ENCODE assay signal across 9 cellular contexts in genomic region chr14:72518809-72519377, GRCh38.
DNase-seq lines count a peak whose midpoint lies in the region; ATAC-seq, FAIRE-seq and TF ChIP-seq lines count a peak whose summit lies in the region.
"Had no signal": no experiment of that assay in that cellular context is flagged by ENCODE, and none has a peak within 500 bp of the region (broad histone marks: within the 10 kb centered on the region; RNA-seq: fewer than 3 reads in every experiment).

No MANE protein-coding gene starts in this region.

- TF ChIP-seq EP300 in HepG2 (IDR thresholded peaks at IDR 0.05; ENCODE audit: low read depth in 2 of 2, low read length in 2 of 2) (no peak), HepG2 (CRISPR knock-in tag; IDR thresholded peaks at IDR 0.05; ENCODE audit: borderline replicate concordance) (no peak)

- in situ Hi-C loops in HepG2 (cut with HindIII; ENCODE audit: extremely low pct_ligation_motif_present, low pct_unique_long_range_greater_than_20kb) = loop anchor here (5.0 kb wide), 1 partner anchor 378 kb away; no protein-coding TSS in a partner anchor

- no peak for TF ChIP-seq RAD21 in HepG2 (CRISPR knock-in tag; IDR thresholded peaks at IDR 0.05)

- H3K79me2 ChIP-seq in OCI-LY1 (ENCODE audit: insufficient read depth, low read length) = no peaks in the 10 kb centered on the region
- no peaks in the 10 kb centered on the region for H3K79me2 ChIP-seq in HepG2 (ENCODE audit: insufficient read depth, low read length)

- H3K4me2 ChIP-seq in OCI-LY1 (ENCODE audit: low read length) (peak overlapping the region; percentile 52; the same call in 1 of the 2 replicates), HepG2 (ENCODE audit: low read depth, low read length) (no peak overlapping the region)

- no peak overlapping the region for H2AFZ ChIP-seq in OCI-LY1 (ENCODE audit: low read length)
- H2AFZ ChIP-seq in HepG2 (ENCODE audit: low read length) = no peak overlapping the region

- H3K4me1 Mint-ChIP-seq in central memory CD8-positive, alpha-beta T cell = peaks cover 59% of the 10 kb centered on the region

- peak overlapping the region; percentile 5 for H3K4me3 ChIP-seq in OCI-LY1 (ENCODE audit: low read depth, low read length, poor library complexity, severe bottlenecking)
- no peak overlapping the region for H3K4me3 ChIP-seq in HepG2 (replicated peaks in 1 of 3; ENCODE audit: insufficient read depth in 1 of 3, low read depth in 2 of 3, low read length in 3 of 3)
- no peak overlapping the region for H3K4me3 ChIP-seq in lower leg skin (ENCODE audit: low read depth, poor library complexity, severe bottlenecking)

- peak overlapping the region; percentile 14 for H3K27ac Mint-ChIP-seq in central memory CD8-positive, alpha-beta T cell (ENCODE audit: low read depth)
- H3K27ac Mint-ChIP-seq: dendritic cell treated with granulocyte-macrophage colony-stimulating factor and Interleukin-4, amounts not matched to agents 40 ng/mL and 50 ng/mL, for 4 days had no signal

- peak overlapping the region; percentile 33 for H3K4me3 Mint-ChIP-seq in central memory CD8-positive, alpha-beta T cell
- H3K4me3 Mint-ChIP-seq: dendritic cell treated with granulocyte-macrophage colony-stimulating factor and Interleukin-4, amounts not matched to agents 40 ng/mL and 50 ng/mL, for 4 days had no signal

- H3K9me3 Mint-ChIP-seq in central memory CD8-positive, alpha-beta T cell = no peaks in the 10 kb centered on the region
- H3K9me3 Mint-ChIP-seq: dendritic cell treated with granulocyte-macrophage colony-stimulating factor and Interleukin-4, amounts not matched to agents 40 ng/mL and 50 ng/mL, for 4 days had no signal

- TF ChIP-seq CTCF in OCI-LY1 (IDR thresholded peaks at IDR 0.05; ENCODE audit: low read length) = no peak
- TF ChIP-seq CTCF in HepG2 (CRISPR knock-in tag; IDR thresholded peaks at IDR 0.05) = no peak
- TF ChIP-seq CTCF in lower leg skin (IDR thresholded peaks at IDR 0.05) = no peak

- H3K9ac ChIP-seq in OCI-LY1 (ENCODE audit: low read length) (no peak overlapping the region), HepG2 (ENCODE audit: insufficient read depth, low read depth, low read length) (no peak overlapping the region)

- H3K9me3 ChIP-seq in OCI-LY1 (ENCODE audit: low read length) (no peaks in the 10 kb centered on the region), HepG2 (ENCODE audit: low read length) (no peaks in the 10 kb centered on the region)

- TF ChIP-seq POLR2A in HepG2 (IDR thresholded peaks at IDR 0.05; ENCODE audit: insufficient read depth in 1 of 2, low read depth in 2 of 2, low read length in 2 of 2) (no peak), lower leg skin (IDR thresholded peaks at IDR 0.05) (no peak)

- H3K27me3 Mint-ChIP-seq in central memory CD8-positive, alpha-beta T cell = peaks cover 3% of the 10 kb centered on the region

- H3K36me3 ChIP-seq in OCI-LY1 (ENCODE audit: insufficient read depth, low read length) (no peaks in the 10 kb centered on the region), HepG2 (replicated peaks in 1 of 2; ENCODE audit: control insufficient read depth in 1 of 2, insufficient read depth in 2 of 2, low read length in 2 of 2) (no peaks in the 10 kb centered on the region)

- CTCF ChIA-PET in HepG2 (lab: Yijun Ruan, JAX; ENCODE audit: low intra/inter-chr PET ratio, low total read pairs) = no interaction called here

- WGBS in HepG2 (ENCODE audit: low lambda C conversion rate) = 44% methylated on average over 4 of the region's 4 CpGs
- 59 to 70% methylated on average over 4 of the region's 4 CpGs for WGBS in lower leg skin, 2 donors

- ATAC-seq in HG02759 (IDR thresholded peaks at IDR 0.05; ENCODE audit: unreplicated experiment) = peak; percentile 64
- peak; percentile 93 for ATAC-seq in central memory CD8-positive, alpha-beta T cell (replicated peaks; ENCODE audit: extremely low read depth, poor library complexity, severe bottlenecking)
- ATAC-seq in HepG2 = no peak

- H3K27ac ChIP-seq in OCI-LY1 (ENCODE audit: low read depth, low read length, poor library complexity, severe bottlenecking) (peak overlapping the region; percentile 83), HepG2 (ENCODE audit: extremely low read length, insufficient read depth, low read length) (no peak overlapping the region)

- H4K20me1 ChIP-seq in OCI-LY1 (ENCODE audit: insufficient read depth, low read length) (no peaks in the 10 kb centered on the region), HepG2 (ENCODE audit: insufficient read depth, low read length) (no peaks in the 10 kb centered on the region)

- POLR2A ChIA-PET in HepG2 (lab: Yijun Ruan, JAX) = no interaction called here

- no TSS peak for BruUV-seq in HepG2 (replicated peaks; lab: Mats Ljungman, UMichigan)

- FAIRE-seq in GM18507 (lab: Jason Lieb, UNC) (peak; percentile 86), HepG2 (lab: Jason Lieb, UNC) (no peak)

- DNase-seq in GM18507 (ENCODE audit: extremely low spot score, insufficient read length, low read depth) = peak; percentile 30
- peak in 1 of 2 donors; percentile 28 for DNase-seq in central memory CD8-positive, alpha-beta T cell (ENCODE audit: low spot score in 2 of 2)
- DNase-seq in HepG2 (ENCODE audit: low spot score) = no peak
- no peak for DNase-seq in NCI-H1092 treated with DMSO at 0.1 percent for 48 hours (lab: John Stamatoyannopoulos, UW)
- no peak for DNase-seq in AG08396 (ENCODE audit: low spot score)
- no peak for DNase-seq in lower leg skin (ENCODE audit: low spot score in 2 of 2)

- H3K36me3 Mint-ChIP-seq in central memory CD8-positive, alpha-beta T cell (ENCODE audit: insufficient read depth) = no peaks in the 10 kb centered on the region

- H3K4me1 ChIP-seq in OCI-LY1 (ENCODE audit: insufficient read depth, low read length, severe bottlenecking) (peaks cover 40% of the 10 kb centered on the region), HepG2 (ENCODE audit: insufficient read depth, low read length) (no peaks in the 10 kb centered on the region)

- H3K27me3 ChIP-seq in OCI-LY1 (ENCODE audit: insufficient read depth, low read length) (no peaks in the 10 kb centered on the region), HepG2 (ENCODE audit: control insufficient read depth in 1 of 2, insufficient read depth in 2 of 2, low read length in 2 of 2) (peaks cover 3 to 12% of the 10 kb centered on the region in 2 experiments; a peak in 3 of 5 replicates)

- H3F3A ChIP-seq in OCI-LY1 (ENCODE audit: insufficient read depth, low read length) = no peaks in the 10 kb centered on the region

- no peaks in the 10 kb centered on the region for H3K9me2 ChIP-seq in OCI-LY1 (ENCODE audit: low read depth, low read length)

- intact Hi-C loops in HepG2 (cut with micrococcal nuclease; ENCODE audit: unreplicated experiment) (loop anchor here (10.0 kb wide), 1 partner anchor 296 kb away; no protein-coding TSS in a partner anchor), lower leg skin (cut with DNase I; ENCODE audit: low total_unique reads) (no loop called here)

TF ChIP-seq in HepG2, 621 proteins besides CTCF, POLR2A, EP300 and RAD21:
- no peak for TF ChIP-seq KMT2B (CRISPR knock-in tag; IDR thresholded peaks at IDR 0.05)
- no peak for TF ChIP-seq ZNF652 (CRISPR knock-in tag; IDR thresholded peaks at IDR 0.05; ENCODE audit: borderline replicate concordance, low read depth)
- TF ChIP-seq ZSCAN21 (CRISPR knock-in tag; IDR thresholded peaks at IDR 0.05; ENCODE audit: borderline replicate concordance) = no peak
- no peak for TF ChIP-seq HHEX (CRISPR knock-in tag; IDR thresholded peaks at IDR 0.05)
- TF ChIP-seq XRCC5 (optimal IDR thresholded peaks at IDR 0.05; ENCODE audit: low read length) = no peak
- TF ChIP-seq DDIT3 (CRISPR knock-in tag; IDR thresholded peaks at IDR 0.05) = no peak
- TF ChIP-seq ZNF530 (CRISPR knock-in tag; IDR thresholded peaks at IDR 0.05; ENCODE audit: low read depth) = no peak
- no peak for TF ChIP-seq ZNF10 (CRISPR knock-in tag; IDR thresholded peaks at IDR 0.05; ENCODE audit: borderline replicate concordance, low read depth)
- TF ChIP-seq, protein P1, sequence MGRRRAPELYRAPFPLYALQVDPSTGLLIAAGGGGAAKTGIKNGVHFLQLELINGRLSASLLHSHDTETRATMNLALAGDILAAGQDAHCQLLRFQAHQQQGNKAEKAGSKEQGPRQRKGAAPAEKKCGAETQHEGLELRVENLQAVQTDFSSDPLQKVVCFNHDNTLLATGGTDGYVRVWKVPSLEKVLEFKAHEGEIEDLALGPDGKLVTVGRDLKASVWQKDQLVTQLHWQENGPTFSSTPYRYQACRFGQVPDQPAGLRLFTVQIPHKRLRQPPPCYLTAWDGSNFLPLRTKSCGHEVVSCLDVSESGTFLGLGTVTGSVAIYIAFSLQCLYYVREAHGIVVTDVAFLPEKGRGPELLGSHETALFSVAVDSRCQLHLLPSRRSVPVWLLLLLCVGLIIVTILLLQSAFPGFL (CRISPR knock-in tag; IDR thresholded peaks at IDR 0.05) = no peak
- TF ChIP-seq KDM6A (CRISPR knock-in tag; IDR thresholded peaks at IDR 0.05; ENCODE audit: low read depth) = no peak
- TF ChIP-seq ZFY (CRISPR knock-in tag; IDR thresholded peaks at IDR 0.05) = no peak
TF ChIP-seq in HepG2: peak in this region for 0.
